23 cellular contexts compared by ENCODE assay signal in the genomic region with DNA sequence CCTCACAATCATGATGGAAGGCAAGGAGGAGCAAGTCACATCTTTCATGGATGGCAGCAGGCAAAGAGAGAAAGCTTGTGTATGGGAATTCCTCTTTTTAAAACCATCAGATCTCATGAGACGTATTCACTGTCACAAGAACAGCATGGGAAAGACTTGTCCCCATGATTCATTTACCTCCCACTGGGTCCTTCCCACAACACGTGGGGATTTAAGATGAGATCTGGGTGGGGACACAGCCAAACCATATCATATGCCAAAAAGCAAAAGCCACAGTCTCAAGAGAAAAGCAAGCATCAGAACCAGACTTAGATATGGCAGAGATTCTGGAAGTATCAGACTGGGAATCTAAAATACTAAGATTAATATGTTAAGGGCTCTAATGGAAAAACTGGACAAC. TPM values are rescaled to one million over a fixed set of nuclear protein-coding genes. Genes with fewer than 3 reads are reported as not detected.
"Had no signal": no experiment of that assay in that cellular context is flagged by ENCODE, and none has a peak within 500 bp of the region (broad histone marks: within the 10 kb centered on the region; RNA-seq: fewer than 3 reads in every experiment).

No MANE protein-coding gene starts in this region.

- ATAC-seq: esophagus mucosa; gastrocnemius medialis; heart right ventricle; naive thymus-derived CD8-positive, alpha-beta T cell had no signal

- DNase-seq: cortex of kidney; dorsolateral prefrontal cortex; effector CD8-positive, alpha-beta T cell; gastrocnemius medialis; heart right ventricle; hypothalamus; kidney glomerular epithelial cell; naive thymus-derived CD8-positive, alpha-beta T cell; stimulated activated CD4-positive, alpha-beta T cell treated with anti-CD3 and anti-CD28 coated beads, Interleukin-2, amount 100 ng/mL, for 48 hours; stimulated activated naive CD4-positive, alpha-beta T cell treated with Interleukin-2 at 50 U/mL for 16 hours; trophoblast cell had no signal

- H3K9me3 ChIP-seq: gastrocnemius medialis, neutrophil, right atrium auricular region had no signal

- FAIRE-seq: islet of Langerhans had no signal

- H3K4me2 ChIP-seq: smooth muscle cell had no signal

- H3K4me3 ChIP-seq: dorsolateral prefrontal cortex, gastrocnemius medialis, heart right ventricle, right atrium auricular region, smooth muscle cell had no signal

- H3K27ac ChIP-seq: dorsolateral prefrontal cortex, gastrocnemius medialis, heart right ventricle, neutrophil, right atrium auricular region had no signal

- H3K4me1 ChIP-seq: gastrocnemius medialis, heart right ventricle, right atrium auricular region had no signal

- H3K27me3 ChIP-seq: dorsolateral prefrontal cortex, gastrocnemius medialis, heart right ventricle, neutrophil, right atrium auricular region had no signal

RNA-seq across cellular contexts. Expression of gene SP9, which starts 30.8 kb away (rescaled TPM):
- total RNA-seq: esophagus mucosa; liver; lung microvascular endothelial cell; mesenteric fat pad; mononuclear cell; naive thymus-derived CD8-positive, alpha-beta T cell; osteocyte; posterior vena cava; right atrium auricular region; urinary bladder had no signal
- polyA plus RNA-seq: heart right ventricle; liver; naive thymus-derived CD8-positive, alpha-beta T cell; urinary bladder had no signal
